23 cellular contexts compared by ENCODE assay signal in genomic region chr17:79794659-79795511, GRCh38. TPM values are rescaled to one million over a fixed set of nuclear protein-coding genes. Genes with fewer than 3 reads are reported as not detected.
DNase-seq lines count a peak whose midpoint lies in the region; ATAC-seq and TF ChIP-seq lines count a peak whose summit lies in the region.
"Had no signal": no experiment of that assay in that cellular context is flagged by ENCODE, and none has a peak within 500 bp of the region (broad histone marks: within the 10 kb centered on the region; RNA-seq: fewer than 3 reads in every experiment).

No MANE protein-coding gene starts in this region.

- H4K20me1 ChIP-seq in Loucy (ENCODE audit: insufficient read depth, low read length, poor library complexity, severe bottlenecking), result peaks cover 37% of the 10 kb centered on the region

- TF ChIP-seq CTCF in left ventricle myocardium inferior (IDR thresholded peaks at IDR 0.05; ENCODE audit: borderline replicate concordance), result no peak
- TF ChIP-seq CTCF in Loucy (conservative IDR thresholded peaks at IDR 0.05; ENCODE audit: low read length), result no peak
- TF ChIP-seq CTCF in type B pancreatic cell (conservative IDR thresholded peaks at IDR 0.05), result no peak
- no peak for TF ChIP-seq CTCF in activated CD8-positive, alpha-beta T cell treated with anti-CD3 and anti-CD28 coated beads for 36 hours (IDR thresholded peaks at IDR 0.05)

- H2AFZ ChIP-seq in Loucy (ENCODE audit: low read length), result no peak overlapping the region

- H3K27me3 ChIP-seq in left ventricle myocardium inferior (ENCODE audit: low read depth), result peaks cover 70% of the 10 kb centered on the region
- no peaks in the 10 kb centered on the region for H3K27me3 ChIP-seq in Loucy (ENCODE audit: insufficient read depth, low read length, poor library complexity, severe bottlenecking)
- peaks cover 83% of the 10 kb centered on the region for H3K27me3 ChIP-seq in iPS DF 6.9 (ENCODE audit: control insufficient read depth, insufficient read depth, low read length)

- no peaks in the 10 kb centered on the region for H3K9me3 ChIP-seq in left ventricle myocardium inferior (replicated peaks)
- no peaks in the 10 kb centered on the region for H3K9me3 ChIP-seq in Loucy (ENCODE audit: insufficient read depth, low read depth, low read length)
- no peaks in the 10 kb centered on the region for H3K9me3 ChIP-seq in iPS DF 6.9 (ENCODE audit: control insufficient read depth, insufficient read depth, low read length)
- H3K9me3 ChIP-seq: pancreas, tibial nerve had no signal

- peak overlapping the region; percentile 42 for H3K9ac ChIP-seq in Loucy (ENCODE audit: low read depth, low read length, poor library complexity, severe bottlenecking)

- ATAC-seq in Right ventricle myocardium superior (ENCODE audit: poor library complexity) (no peak), GM18868 (IDR thresholded peaks at IDR 0.05; ENCODE audit: unreplicated experiment) (no peak)
- no peak for ATAC-seq in effector memory CD8-positive, alpha-beta T cell (replicated peaks)
- ATAC-seq in activated CD8-positive, alpha-beta T cell treated with anti-CD3 and anti-CD28 coated beads for 36 hours, result no peak
- ATAC-seq: pancreas had no signal

- POLR2A ChIA-PET in activated CD8-positive, alpha-beta T cell treated with anti-CD3 and anti-CD28 coated beads for 36 hours (lab: Charles Lee), result interaction anchor here (0.6 to 1.4 kb wide), 5 partner anchors 9 to 312 kb away, joined by 3 to 4 read pairs (median 3); partner anchors contain the start of gene CBX2

- H3K36me3 Mint-ChIP-seq in type B pancreatic cell, result no peaks in the 10 kb centered on the region
- peaks cover 25% of the 10 kb centered on the region for H3K36me3 Mint-ChIP-seq in effector memory CD8-positive, alpha-beta T cell (ENCODE audit: insufficient read depth)
- peaks cover 3% of the 10 kb centered on the region for H3K36me3 Mint-ChIP-seq in activated CD8-positive, alpha-beta T cell treated with anti-CD3 and anti-CD28 coated beads for 36 hours (ENCODE audit: low read depth)

- H3K4me3 Mint-ChIP-seq in type B pancreatic cell, result peak overlapping the region; percentile 94
- no peak overlapping the region for H3K4me3 Mint-ChIP-seq in effector memory CD8-positive, alpha-beta T cell
- H3K4me3 Mint-ChIP-seq in activated CD8-positive, alpha-beta T cell treated with anti-CD3 and anti-CD28 coated beads for 36 hours, result no peak overlapping the region

- H3F3A ChIP-seq in Loucy (ENCODE audit: low read depth), result peaks cover 3% of the 10 kb centered on the region; the same call in 1 of the 2 replicates

- H3K4me3 ChIP-seq in left ventricle myocardium inferior (no peak overlapping the region), Loucy (ENCODE audit: low read length, poor library complexity, severe bottlenecking) (peak overlapping the region; percentile 78), iPS DF 6.9 (ENCODE audit: low read length) (0 out of 2 replicates have a peak overlapping the region, but pooled peaks have one; percentile 3)
- H3K4me3 ChIP-seq: pancreas, tibial nerve had no signal

- no peaks in the 10 kb centered on the region for H3K9me3 Mint-ChIP-seq in type B pancreatic cell
- H3K9me3 Mint-ChIP-seq in effector memory CD8-positive, alpha-beta T cell, result no peaks in the 10 kb centered on the region
- H3K9me3 Mint-ChIP-seq in activated CD8-positive, alpha-beta T cell treated with anti-CD3 and anti-CD28 coated beads for 36 hours, result no peaks in the 10 kb centered on the region
- H3K9me3 Mint-ChIP-seq: stimulated activated naive CD8-positive, alpha-beta T cell treated with anti-CD3 and anti-CD28 coated beads, Interleukin-15, Interleukin-2, amounts not matched to agents 100 ng/mL and 50 ng/mL, for 24 hours; T-helper 1 cell treated with Interleukin-12 subunit alpha and Interleukin-12 subunit beta and Interleukin-4 antibody, amounts not matched to agents 30 μg/mL and 1 μg/mL, for 36 hours had no signal

- peaks cover 26% of the 10 kb centered on the region for H3K4me1 Mint-ChIP-seq in type B pancreatic cell (ENCODE audit: unreplicated experiment)
- H3K4me1 Mint-ChIP-seq in effector memory CD8-positive, alpha-beta T cell (ENCODE audit: low read depth in 2 of 2), result peaks cover 14 to 16% of the 10 kb centered on the region in 2 donors
- peaks cover 23% of the 10 kb centered on the region for H3K4me1 Mint-ChIP-seq in activated CD8-positive, alpha-beta T cell treated with anti-CD3 and anti-CD28 coated beads for 36 hours (ENCODE audit: low read depth)

- H3K27ac ChIP-seq in left ventricle myocardium inferior (replicated peaks) (no peak overlapping the region), iPS DF 6.9 (ENCODE audit: low read length) (no peak overlapping the region)
- H3K27ac ChIP-seq: dorsolateral prefrontal cortex, pancreas, tibial nerve had no signal

- no peak overlapping the region for H3K27ac Mint-ChIP-seq in type B pancreatic cell
- no peak overlapping the region for H3K27ac Mint-ChIP-seq in effector memory CD8-positive, alpha-beta T cell
- no peak overlapping the region for H3K27ac Mint-ChIP-seq in activated CD8-positive, alpha-beta T cell treated with anti-CD3 and anti-CD28 coated beads for 36 hours
- H3K27ac Mint-ChIP-seq: CD14-positive monocyte; stimulated activated naive CD8-positive, alpha-beta T cell treated with anti-CD3 and anti-CD28 coated beads, Interleukin-15, Interleukin-2, amounts not matched to agents 100 ng/mL and 50 ng/mL, for 24 hours; T-helper 1 cell treated with Interleukin-12 subunit alpha and Interleukin-12 subunit beta and Interleukin-4 antibody, amounts not matched to agents 30 μg/mL and 1 μg/mL, for 36 hours had no signal

- CTCF ChIA-PET in activated CD8-positive, alpha-beta T cell treated with anti-CD3 and anti-CD28 coated beads for 36 hours (lab: Charles Lee), result interaction anchor here (1.1 to 1.8 kb wide), 3 partner anchors 45 to 197 kb away, joined by 3 to 6 read pairs (median 6); partner anchors contain the start of gene CBX4

- intact Hi-C loops in Right ventricle myocardium superior (cut with DNase I) (loop anchor here (5.0 kb wide), 1 partner anchor 47 kb away; no protein-coding TSS in a partner anchor), left ventricle myocardium inferior (cut with micrococcal nuclease) (no loop called here)
- intact Hi-C loops in activated CD8-positive, alpha-beta T cell treated with anti-CD3 and anti-CD28 coated beads for 36 hours (cut with micrococcal nuclease), result loop anchor here (5.0 kb wide), 2 partner anchors 42 to 197 kb away; partner anchors contain the start of gene CBX4

- no CpG with 5 or more reads among the region's 47 CpGs for whole genome bisulfite sequencing in iPS DF 6.9 (ENCODE audit: insufficient coverage, insufficient read length)

- no peaks in the 10 kb centered on the region for H3K9me2 ChIP-seq in Loucy (replicated peaks; ENCODE audit: low read depth, low read length)

- H3K4me1 ChIP-seq in left ventricle myocardium inferior (peaks cover 69% of the 10 kb centered on the region), Loucy (ENCODE audit: insufficient read depth, low read length, poor library complexity, severe bottlenecking) (peaks cover 52% of the 10 kb centered on the region), iPS DF 6.9 (ENCODE audit: control insufficient read depth, insufficient read depth, low read length) (peaks cover 12% of the 10 kb centered on the region)

- H3K27me3 Mint-ChIP-seq in type B pancreatic cell, result peaks cover 50% of the 10 kb centered on the region
- peaks cover 26 to 46% of the 10 kb centered on the region in 2 donors for H3K27me3 Mint-ChIP-seq in effector memory CD8-positive, alpha-beta T cell
- H3K27me3 Mint-ChIP-seq in activated CD8-positive, alpha-beta T cell treated with anti-CD3 and anti-CD28 coated beads for 36 hours, result peaks cover 36% of the 10 kb centered on the region

- H3K4me2 ChIP-seq in Loucy (ENCODE audit: low read depth, low read length, poor library complexity, severe bottlenecking), result peak overlapping the region; percentile 87

- DNase-seq in Right ventricle myocardium superior (peak; percentile 44), left ventricle myocardium inferior (no peak), iPS DF 6.9 (ENCODE audit: low read depth, low spot score) (no peak), type B pancreatic cell (ENCODE audit: extremely low spot score, unreplicated experiment) (no peak)
- DNase-seq in effector memory CD8-positive, alpha-beta T cell, result no peak
- no peak for DNase-seq in activated CD8-positive, alpha-beta T cell treated with anti-CD3 and anti-CD28 coated beads for 36 hours
- DNase-seq: activated CD4-positive, alpha-beta T cell treated with anti-CD3 and anti-CD28 coated beads, Interleukin-2, amount 50 U/mL, for 4 hours; activated gamma-delta T cell treated with Interleukin-2 at 50 U/mL for 16 hours; amygdala; DMS 273 treated with DMSO at 0.1 percent for 48 hours; dorsolateral prefrontal cortex; GDM1; NCI-H1417 treated with DMSO at 0.1 percent for 48 hours; NCI-H526; SHP77; stimulated activated CD4-positive, alpha-beta T cell treated with anti-CD3 and anti-CD28 coated beads, Interleukin-2, amount 100 ng/mL, for 24 hours had no signal

- peaks cover 82% of the 10 kb centered on the region for H3K79me2 ChIP-seq in Loucy (ENCODE audit: insufficient read depth, low read length)

- peaks cover 10% of the 10 kb centered on the region for H3K36me3 ChIP-seq in left ventricle myocardium inferior
- peaks cover 8% of the 10 kb centered on the region; the same call in 1 of the 2 replicates for H3K36me3 ChIP-seq in Loucy (ENCODE audit: insufficient read depth, low read length)
- H3K36me3 ChIP-seq in iPS DF 6.9 (ENCODE audit: control insufficient read depth, insufficient read depth, low read length), result no peaks in the 10 kb centered on the region; the same call in 1 of the 2 replicates
- H3K36me3 ChIP-seq: pancreas had no signal

RNA-seq across cellular contexts. Expression of gene CBX8, which starts 2.0 kb away (rescaled TPM):
- total RNA-seq in Right ventricle myocardium superior (6.2 TPM), left ventricle myocardium inferior (7.5 TPM), type B pancreatic cell (ENCODE audit: low replicate concordance) (13.3 and 16.0 TPM in 2 replicates)
- total RNA-seq in activated CD8-positive, alpha-beta T cell treated with anti-CD3 and anti-CD28 coated beads for 36 hours, result 1 to 10 TPM; 7.0 to 9.4 TPM

RNA-seq across cellular contexts. Expression of gene CBX2, which starts 16.9 kb away (rescaled TPM):
- total RNA-seq in Right ventricle myocardium superior, result 4.2 TPM
- 2.6 TPM for total RNA-seq in left ventricle myocardium inferior
- 21.6 and 72.0 TPM in 2 replicates for total RNA-seq in type B pancreatic cell (ENCODE audit: low replicate concordance)
- 1 to 10 TPM; 8.0 to 9.7 TPM for total RNA-seq in activated CD8-positive, alpha-beta T cell treated with anti-CD3 and anti-CD28 coated beads for 36 hours

RNA-seq across cellular contexts. Expression of gene CBX4, which starts 44.4 kb away (rescaled TPM):
- total RNA-seq in Right ventricle myocardium superior (25.6 TPM), left ventricle myocardium inferior (28.7 TPM), type B pancreatic cell (ENCODE audit: low replicate concordance) (39.6 and 76.2 TPM in 2 replicates)
- total RNA-seq in activated CD8-positive, alpha-beta T cell treated with anti-CD3 and anti-CD28 coated beads for 36 hours, result 10 to 100 TPM; 23.9 to 28.0 TPM
